Comparison of ENCODE assay signal across 14 cellular contexts in genomic region chr1:226670062-226670461, GRCh38.
"Had no signal": no experiment of that assay in that cellular context is flagged by ENCODE, and none has a peak within 500 bp of the region (broad histone marks: within the 10 kb centered on the region; RNA-seq: fewer than 3 reads in every experiment).

No MANE protein-coding gene starts in this region.

- H3K27ac Mint-ChIP-seq: activated naive CD4-positive, alpha-beta T cell treated with anti-CD3 and anti-CD28 coated beads, Interleukin-2, amount 10 ng/mL, durations not matched to agents 7 days and 5 days; endodermal cell; nephron progenitor cell; T-helper 1 cell treated with Interleukin-12 subunit alpha and Interleukin-12 subunit beta and Interleukin-4 antibody, amounts not matched to agents 30 μg/mL and 1 μg/mL, for 36 hours had no signal

- H3K36me3 ChIP-seq: prostate gland, upper lobe of right lung had no signal

- H3K4me3 Mint-ChIP-seq: activated naive CD4-positive, alpha-beta T cell treated with anti-CD3 and anti-CD28 coated beads, Interleukin-2, amount 10 ng/mL, durations not matched to agents 7 days and 5 days; endodermal cell; nephron progenitor cell; T-helper 1 cell treated with Interleukin-12 subunit alpha and Interleukin-12 subunit beta and Interleukin-4 antibody, amounts not matched to agents 30 μg/mL and 1 μg/mL, for 36 hours had no signal

- H3K9me3 Mint-ChIP-seq: activated naive CD4-positive, alpha-beta T cell treated with anti-CD3 and anti-CD28 coated beads, Interleukin-2, amount 10 ng/mL, durations not matched to agents 7 days and 5 days; endodermal cell; nephron progenitor cell; T-helper 1 cell treated with Interleukin-12 subunit alpha and Interleukin-12 subunit beta and Interleukin-4 antibody, amounts not matched to agents 30 μg/mL and 1 μg/mL, for 36 hours had no signal

- H3K4me3 ChIP-seq: lung, mucosa of descending colon, prostate gland, SK-N-MC, upper lobe of right lung had no signal

- ATAC-seq: mucosa of descending colon, upper lobe of right lung had no signal

- H3K9me3 ChIP-seq: mucosa of descending colon, prostate gland, upper lobe of right lung had no signal

- H3K27me3 ChIP-seq: upper lobe of right lung had no signal

- H3K27me3 Mint-ChIP-seq: activated naive CD4-positive, alpha-beta T cell treated with anti-CD3 and anti-CD28 coated beads, Interleukin-2, amount 10 ng/mL, durations not matched to agents 7 days and 5 days had no signal

- H3K27ac ChIP-seq: SK-N-MC, upper lobe of right lung had no signal

- DNase-seq: activated CD4-positive, CD25-positive, alpha-beta regulatory T cell; activated CD8-positive, alpha-beta memory T cell treated with anti-CD3 and anti-CD28 coated beads, Interleukin-2, amount 50 U/mL, for 48 hours; activated naive CD4-positive, alpha-beta T cell treated with anti-CD3 and anti-CD28 coated beads, Interleukin-2, amount 10 ng/mL, durations not matched to agents 7 days and 5 days; endodermal cell; hypothalamus; nephron progenitor cell; stimulated activated CD4-positive, alpha-beta T cell treated with anti-CD3 and anti-CD28 coated beads, Interleukin-2, amount 100 ng/mL, for 48 hours; stimulated activated naive CD4-positive, alpha-beta T cell treated with Interleukin-2 at 50 U/mL for 16 hours; upper lobe of right lung had no signal
